Comparison of ENCODE assay signal across 8 cellular contexts in the genomic region with DNA sequence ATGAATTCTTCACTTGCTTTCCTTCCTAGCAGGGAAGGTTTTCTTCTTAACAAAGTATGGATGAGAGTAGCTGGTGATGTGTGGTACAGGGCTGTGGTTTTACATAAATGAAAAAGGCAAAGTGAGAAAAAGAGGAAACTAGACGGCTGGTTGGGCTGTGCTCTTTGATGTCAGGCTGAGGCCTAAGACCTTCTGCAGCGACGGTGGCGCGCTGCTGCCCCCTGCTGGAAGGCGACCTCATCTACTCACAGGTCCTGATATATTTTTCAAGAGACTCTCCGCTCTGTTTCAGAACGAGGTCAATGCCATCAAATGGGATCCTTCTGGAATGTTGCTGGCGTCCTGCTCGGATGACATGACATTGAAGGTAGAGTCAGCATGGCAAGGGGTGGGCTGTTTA.
DNase-seq lines count a peak whose midpoint lies in the region; ATAC-seq and TF ChIP-seq lines count a peak whose summit lies in the region.

No MANE protein-coding gene starts in this region.

- H3K9me3 ChIP-seq in heart left ventricle: no peaks in the 10 kb centered on the region

- no peaks in the 10 kb centered on the region for H3K27me3 Mint-ChIP-seq in activated CD4-positive, alpha-beta T cell treated with anti-CD3 and anti-CD28 coated beads for 36 hours
- H3K27me3 Mint-ChIP-seq in immature natural killer cell (ENCODE audit: low read depth in 3 of 3): peaks cover 0 to 4% (median 0%) of the 10 kb centered on the region in 3 donors

- no peaks in the 10 kb centered on the region for H3K9me3 Mint-ChIP-seq in activated CD4-positive, alpha-beta T cell treated with anti-CD3 and anti-CD28 coated beads for 36 hours (ENCODE audit: low read depth)
- H3K9me3 Mint-ChIP-seq in stimulated activated effector memory CD8-positive, alpha-beta T cell treated with anti-CD3 and anti-CD28 coated beads, Interleukin-12 subunit alpha, Interleukin-12 subunit beta, amount 100 ng/mL, for 72 hours: no peaks in the 10 kb centered on the region
- H3K9me3 Mint-ChIP-seq in immature natural killer cell: no peaks in the 10 kb centered on the region

- peak; percentile 84 for ATAC-seq in HG03439 (IDR thresholded peaks at IDR 0.05; ENCODE audit: unreplicated experiment)
- ATAC-seq in activated CD4-positive, alpha-beta T cell treated with anti-CD3 and anti-CD28 coated beads for 36 hours: peak; percentile 91
- ATAC-seq in heart left ventricle: peak in 1 of 4 donors; percentile 69
- ATAC-seq in stimulated activated effector memory CD8-positive, alpha-beta T cell treated with anti-CD3 and anti-CD28 coated beads, Interleukin-12 subunit alpha, Interleukin-12 subunit beta, amount 100 ng/mL, for 72 hours: peak; percentile 85

- H3K4me1 Mint-ChIP-seq in activated CD4-positive, alpha-beta T cell treated with anti-CD3 and anti-CD28 coated beads for 36 hours: peaks cover 8% of the 10 kb centered on the region
- peaks cover 13% of the 10 kb centered on the region for H3K4me1 Mint-ChIP-seq in stimulated activated effector memory CD8-positive, alpha-beta T cell treated with anti-CD3 and anti-CD28 coated beads, Interleukin-12 subunit alpha, Interleukin-12 subunit beta, amount 100 ng/mL, for 72 hours
- H3K4me1 Mint-ChIP-seq in immature natural killer cell: no peaks in the 10 kb centered on the region

- no peak overlapping the region for H3K4me3 Mint-ChIP-seq in activated CD4-positive, alpha-beta T cell treated with anti-CD3 and anti-CD28 coated beads for 36 hours
- no peak overlapping the region for H3K4me3 Mint-ChIP-seq in stimulated activated effector memory CD8-positive, alpha-beta T cell treated with anti-CD3 and anti-CD28 coated beads, Interleukin-12 subunit alpha, Interleukin-12 subunit beta, amount 100 ng/mL, for 72 hours
- peak overlapping the region in 1 of 5 donors; percentile 60 for H3K4me3 Mint-ChIP-seq in immature natural killer cell

- no peaks in the 10 kb centered on the region for H3K27me3 ChIP-seq in heart left ventricle

- POLR2A ChIA-PET in GM10248 (lab: Yijun Ruan, JAX): no interaction called here
- POLR2A ChIA-PET in activated CD4-positive, alpha-beta T cell treated with anti-CD3 and anti-CD28 coated beads for 36 hours (lab: Charles Lee): interaction anchor here (0.6 kb wide), 1 partner anchor 158 kb away, joined by 4 read pairs; no protein-coding TSS in a partner anchor

- DNase-seq in GM10248 (ENCODE audit: extremely low spot score) (peak; percentile 26), heart left ventricle (peak in 3 of 5 donors; percentile 40 to 78 (median 52)), DMS114 treated with DMSO at 0.1 percent for 48 hours (lab: John Stamatoyannopoulos, UW; ENCODE audit: unreplicated experiment) (no peak), immature natural killer cell (no peak)
- peak; percentile 85 for DNase-seq in activated CD4-positive, alpha-beta T cell treated with anti-CD3 and anti-CD28 coated beads for 36 hours
- DNase-seq in stimulated activated effector memory CD8-positive, alpha-beta T cell treated with anti-CD3 and anti-CD28 coated beads, Interleukin-12 subunit alpha, Interleukin-12 subunit beta, amount 100 ng/mL, for 72 hours (ENCODE audit: low spot score in 2 of 2): peak; percentile 57 to 89
- no peak for DNase-seq in effector CD4-positive, alpha-beta T cell

- no peaks in the 10 kb centered on the region for H3K36me3 ChIP-seq in heart left ventricle

- H3K27ac Mint-ChIP-seq in activated CD4-positive, alpha-beta T cell treated with anti-CD3 and anti-CD28 coated beads for 36 hours: no peak overlapping the region
- H3K27ac Mint-ChIP-seq in stimulated activated effector memory CD8-positive, alpha-beta T cell treated with anti-CD3 and anti-CD28 coated beads, Interleukin-12 subunit alpha, Interleukin-12 subunit beta, amount 100 ng/mL, for 72 hours: peak overlapping the region; percentile 10
- H3K27ac Mint-ChIP-seq in immature natural killer cell: peak overlapping the region in 1 of 6 donors; percentile 63

- 3 to 4% methylated on average over 10 of the region's 10 CpGs; no CpG with 5 or more reads in 2 of the 4 donors for WGBS in heart left ventricle, 4 donors

- no peak for TF ChIP-seq POLR2A in heart left ventricle (IDR thresholded peaks at IDR 0.05)

- TF ChIP-seq CTCF in GM10248 (IDR thresholded peaks at IDR 0.05; ENCODE audit: control extremely low read depth, extremely low read depth, low read depth, missing control alignments) (peak; percentile 67), heart left ventricle (IDR thresholded peaks at IDR 0.05) (peak in 8 of 12 donors; percentile 54 to 71 (median 63))

- H3K36me3 Mint-ChIP-seq in activated CD4-positive, alpha-beta T cell treated with anti-CD3 and anti-CD28 coated beads for 36 hours (ENCODE audit: low read depth): no peaks in the 10 kb centered on the region
- H3K36me3 Mint-ChIP-seq in stimulated activated effector memory CD8-positive, alpha-beta T cell treated with anti-CD3 and anti-CD28 coated beads, Interleukin-12 subunit alpha, Interleukin-12 subunit beta, amount 100 ng/mL, for 72 hours: no peaks in the 10 kb centered on the region
- H3K36me3 Mint-ChIP-seq in immature natural killer cell: no peaks in the 10 kb centered on the region

- no peak overlapping the region for H3K4me3 ChIP-seq in heart left ventricle

- no peak overlapping the region for H3K27ac ChIP-seq in heart left ventricle

- CTCF ChIA-PET in GM10248 (lab: Yijun Ruan, JAX): interaction anchor here (0.7 to 2.2 kb wide), 9 partner anchors 9 to 156 kb away, joined by 3 to 9 read pairs (median 4); no protein-coding TSS in a partner anchor
- CTCF ChIA-PET in activated CD4-positive, alpha-beta T cell treated with anti-CD3 and anti-CD28 coated beads for 36 hours (lab: Charles Lee): interaction anchor here (0.6 to 1.6 kb wide), 12 partner anchors 9 to 1427 kb away, joined by 3 to 21 read pairs (median 3); no protein-coding TSS in a partner anchor

- intact Hi-C loops in activated CD4-positive, alpha-beta T cell treated with anti-CD3 and anti-CD28 coated beads for 36 hours (cut with DNase I, micrococcal nuclease): loop anchor here (1.0 kb wide), 1 partner anchor 121 kb away; no protein-coding TSS in a partner anchor
- intact Hi-C loops in heart left ventricle (cut with DNase I): loop anchor here in 6 of 10 donors (2.0 to 10.0 kb wide), 4 partner anchors 118 to 123 kb away; no protein-coding TSS in a partner anchor

- H3K4me1 ChIP-seq in heart left ventricle: no peaks in the 10 kb centered on the region

Comparison
In these comparisons a context has a peak if more than half of its experiments do, and no peak if none do; other contexts are left out.
1. DNase-seq: peak in GM10248 (single experiment), activated CD4-positive, alpha-beta T cell treated with anti-CD3 and anti-CD28 coated beads for 36 hours (single experiment), heart left ventricle (3 of 5) and stimulated activated effector memory CD8-positive, alpha-beta T cell treated with anti-CD3 and anti-CD28 coated beads, Interleukin-12 subunit alpha, Interleukin-12 subunit beta, amount 100 ng/mL, for 72 hours (2 of 2); none in DMS114 treated with DMSO at 0.1 percent for 48 hours (single experiment), immature natural killer cell (0 of 3) and effector CD4-positive, alpha-beta T cell (single experiment).